In genomic region chr2:224202466-224202865, GRCh38 we compare ENCODE assay signal across 31 cellular contexts.
A peak's percentile ranks its signal among the peaks of the same experiment; 100 is the strongest.
DNase-seq lines count a peak whose midpoint lies in the region; ATAC-seq and TF ChIP-seq lines count a peak whose summit lies in the region.
"Had no signal": no experiment of that assay in that cellular context is flagged by ENCODE, and none has a peak within 500 bp of the region (broad histone marks: within the 10 kb centered on the region; RNA-seq: fewer than 3 reads in every experiment).

No MANE protein-coding gene starts in this region.

- H2AFZ ChIP-seq in hepatocyte: no peak overlapping the region

- TF ChIP-seq CTCF in epithelial cell of esophagus (IDR thresholded peaks at IDR 0.05; ENCODE audit: insufficient read depth, low read depth, low read length, missing control alignments): no peak
- TF ChIP-seq CTCF in hepatocyte (IDR thresholded peaks at IDR 0.05; ENCODE audit: poor library complexity): no peak

- 94% methylated on average over 4 of the region's 4 CpGs for WGBS in hepatocyte (ENCODE audit: low lambda C conversion rate, missing lambda C conversion rate)

- DNase-seq in MG63 (peak; percentile 72), epithelial cell of esophagus (ENCODE audit: low read depth) (peak; percentile 68), SJCRH30 (no peak), hepatocyte (ENCODE audit: low spot score) (no peak)
- DNase-seq: 8988T; ACHN; AML-193; BE2C; C1 segment of cervical spinal cord; Caco-2; Calu3; CD4-positive, alpha-beta memory T cell; CD4-positive, alpha-beta T cell; CD4-positive, CD25-positive, alpha-beta regulatory T cell; CD8-positive, alpha-beta memory T cell; CD8-positive, alpha-beta T cell; COR-L47; DMS 273 treated with DMSO at 0.1 percent for 48 hours; DMS153; DMS53; DMS79; DMS79 treated with DMSO at 0.1 percent for 48 hours; DND-41; EL had no signal

- H4K20me1 ChIP-seq in hepatocyte (ENCODE audit: insufficient read depth, poor library complexity, severe bottlenecking): no peaks in the 10 kb centered on the region
- H4K20me1 ChIP-seq: BLaER1; BLaER1 treated with 17β-estradiol and CSF1 and Interleukin-3, amounts not matched to agents 10 nM and 100 nM had no signal

- H3K27me3 ChIP-seq in MG63: no peaks in the 10 kb centered on the region
- H3K27me3 ChIP-seq in SJCRH30: no peaks in the 10 kb centered on the region
- no peaks in the 10 kb centered on the region for H3K27me3 ChIP-seq in hepatocyte
- H3K27me3 ChIP-seq: BLaER1; BLaER1 treated with 17β-estradiol and CSF1 and Interleukin-3, amounts not matched to agents 10 nM and 100 nM had no signal

- H3K79me2 ChIP-seq in hepatocyte: no peaks in the 10 kb centered on the region

- H3K4me1 ChIP-seq in SJCRH30 (no peaks in the 10 kb centered on the region), hepatocyte (ENCODE audit: insufficient read depth) (no peaks in the 10 kb centered on the region)
- H3K4me1 ChIP-seq: A549; BE2C; BLaER1; BLaER1 treated with 17β-estradiol and CSF1 and Interleukin-3, amounts not matched to agents 10 nM and 100 nM; Caco-2 had no signal

- H3K4me3 ChIP-seq in MG63 (no peak overlapping the region), epithelial cell of esophagus (ENCODE audit: low read length) (no peak overlapping the region), SJCRH30 (no peak overlapping the region), hepatocyte (no peak overlapping the region)
- H3K4me3 ChIP-seq: A549; BLaER1; BLaER1 treated with 17β-estradiol and CSF1 and Interleukin-3, amounts not matched to agents 10 nM and 100 nM had no signal

- ATAC-seq in esophagus mucosa (peak; percentile 81), HG03457 (IDR thresholded peaks at IDR 0.05; ENCODE audit: unreplicated experiment) (no peak)
- ATAC-seq: A549; CD8-positive, alpha-beta T cell had no signal

- H3K9me3 ChIP-seq in MG63: no peaks in the 10 kb centered on the region
- H3K9me3 ChIP-seq in SJCRH30 (replicated peaks): no peaks in the 10 kb centered on the region; the same call in 1 of the 2 replicates
- H3K9me3 ChIP-seq in hepatocyte (ENCODE audit: low read depth): no peaks in the 10 kb centered on the region
- H3K9me3 ChIP-seq: A549; BE2C; BLaER1; BLaER1 treated with 17β-estradiol and CSF1 and Interleukin-3, amounts not matched to agents 10 nM and 100 nM; Caco-2 had no signal

- H3K36me3 ChIP-seq in MG63 (no peaks in the 10 kb centered on the region), SJCRH30 (no peaks in the 10 kb centered on the region), hepatocyte (replicated peaks; ENCODE audit: insufficient read depth, low read depth) (no peaks in the 10 kb centered on the region)
- H3K36me3 ChIP-seq: BE2C; BLaER1; BLaER1 treated with 17β-estradiol and CSF1 and Interleukin-3, amounts not matched to agents 10 nM and 100 nM had no signal

- no peak overlapping the region for H3K27ac ChIP-seq in SJCRH30
- H3K27ac ChIP-seq in hepatocyte: no peak overlapping the region
- H3K27ac ChIP-seq: 22Rv1; A549; BLaER1; BLaER1 treated with 17β-estradiol and CSF1 and Interleukin-3, amounts not matched to agents 10 nM and 100 nM; C4-2B had no signal

- no peak overlapping the region for H3K4me2 ChIP-seq in hepatocyte
- H3K4me2 ChIP-seq: A549; BLaER1; BLaER1 treated with 17β-estradiol and CSF1 and Interleukin-3, amounts not matched to agents 10 nM and 100 nM had no signal

- H3K9me2 ChIP-seq in hepatocyte (replicated peaks; ENCODE audit: insufficient read depth): no peaks in the 10 kb centered on the region

Comparison
In these comparisons a context has a peak if more than half of its experiments do, and no peak if none do; other contexts are left out.
1. DNase-seq: peak in MG63 (single experiment) and epithelial cell of esophagus (single experiment); none in SJCRH30 (0 of 2) and hepatocyte (single experiment).